14 cellular contexts compared by ENCODE assay signal in genomic region chr2:127134833-127135830, GRCh38. TPM values are rescaled to one million over a fixed set of nuclear protein-coding genes. Genes with fewer than 3 reads are reported as not detected.
DNase-seq lines count a peak whose midpoint lies in the region; ATAC-seq and TF ChIP-seq lines count a peak whose summit lies in the region.
"Had no signal": no experiment of that assay in that cellular context is flagged by ENCODE, and none has a peak within 500 bp of the region (broad histone marks: within the 10 kb centered on the region; RNA-seq: fewer than 3 reads in every experiment).

No MANE protein-coding gene starts in this region.

- no peak overlapping the region for H3K27ac ChIP-seq in MM.1S (ENCODE audit: low read length)
- H3K27ac ChIP-seq in heart right ventricle = peak overlapping the region in 1 of 10 donors; percentile 26
- H3K27ac ChIP-seq in gastrocnemius medialis = peak overlapping the region; percentile 66 to 83 (median 72)

- H3K4me2 ChIP-seq in MM.1S (ENCODE audit: low read depth, low read length) = no peak overlapping the region

- H3K9me3 ChIP-seq in MM.1S (replicated peaks; ENCODE audit: insufficient read depth, low read length) (no peaks in the 10 kb centered on the region; the same call in 1 of the 2 replicates), heart right ventricle (peaks cover 0 to 7% (median 0%) of the 10 kb centered on the region in 11 donors), gastrocnemius medialis (no peaks in the 10 kb centered on the region)

- H3K4me1 ChIP-seq in MM.1S (ENCODE audit: low read length) (no peaks in the 10 kb centered on the region), heart right ventricle (peaks cover 0 to 18% (median 0%) of the 10 kb centered on the region in 9 donors), gastrocnemius medialis (peaks cover 10% of the 10 kb centered on the region in 2 donors)

- DNase-seq in MM.1S (no peak), heart right ventricle (no peak), gastrocnemius medialis (peak; percentile 53 to 69), NCI-H2227 treated with DMSO at 0.1 percent for 48 hours (lab: John Stamatoyannopoulos, UW) (no peak), NCI-H1092 (lab: John Stamatoyannopoulos, UW) (no peak), NCI-H2107 treated with DMSO at 0.1 percent for 48 hours (lab: John Stamatoyannopoulos, UW; ENCODE audit: unreplicated experiment) (no peak)
- DNase-seq: activated CD4-positive, alpha-beta T cell treated with anti-CD3 and anti-CD28 coated beads, Interleukin-2, amount 50 U/mL, for 1 hour; activated naive CD4-positive, alpha-beta T cell treated with anti-CD3 and anti-CD28 coated beads for 36 hours; foreskin fibroblast; KG1; mammary epithelial cell; NCI-H345; T-helper 1 cell had no signal

- H3K9ac ChIP-seq in MM.1S (ENCODE audit: low read length) = no peak overlapping the region

- TF ChIP-seq POLR2A in gastrocnemius medialis (IDR thresholded peaks at IDR 0.05) = no peak

- ATAC-seq in GM19463 (IDR thresholded peaks at IDR 0.05; ENCODE audit: unreplicated experiment) (peak; percentile 70), heart right ventricle (peak in 7 of 8 donors; percentile 30 to 67 (median 48)), gastrocnemius medialis (peak; percentile 94 to 97)

- 73 to 77% methylated on average over 15 of the region's 15 CpGs for WGBS in heart right ventricle, 2 donors

- in situ Hi-C loops in gastrocnemius medialis (cut with MboI; ENCODE audit: low sequenced_read_pairs in 4 of 4) = no loop called here

- no peaks in the 10 kb centered on the region for H4K20me1 ChIP-seq in MM.1S (ENCODE audit: insufficient read depth, low read length)

- 0 out of 2 replicates have a peak overlapping the region, but pooled peaks have one; percentile 35 for H2AFZ ChIP-seq in MM.1S (ENCODE audit: low read length)

- H3K36me3 ChIP-seq in MM.1S (replicated peaks; ENCODE audit: insufficient read depth, low read length) (no peaks in the 10 kb centered on the region), heart right ventricle (no peaks in the 10 kb centered on the region), gastrocnemius medialis (no peaks in the 10 kb centered on the region)

- H3K4me3 ChIP-seq in MM.1S (ENCODE audit: low read length) = no peak overlapping the region
- H3K4me3 ChIP-seq in heart right ventricle = no peak overlapping the region
- H3K4me3 ChIP-seq in gastrocnemius medialis = no peak overlapping the region

- TF ChIP-seq CTCF in MM.1S (IDR thresholded peaks at IDR 0.05; ENCODE audit: low read length) (no peak), heart right ventricle (IDR thresholded peaks at IDR 0.05) (no peak), gastrocnemius medialis (IDR thresholded peaks at IDR 0.05 in 4 of 5, conservative IDR thresholded peaks at IDR 0.05 in 1 of 5) (no peak)

- no peaks in the 10 kb centered on the region for H3K9me2 ChIP-seq in MM.1S (replicated peaks; ENCODE audit: insufficient read depth, low read length)

- H3K79me2 ChIP-seq in MM.1S (ENCODE audit: low read length) = no peaks in the 10 kb centered on the region

- intact Hi-C loops in heart right ventricle (cut with DNase I) = no loop called here
- intact Hi-C loops in gastrocnemius medialis (cut with DNase I; ENCODE audit: low total_unique reads) = no loop called here

- H3F3A ChIP-seq in MM.1S (ENCODE audit: insufficient read depth, low read length) = no peaks in the 10 kb centered on the region

- no peaks in the 10 kb centered on the region for H3K27me3 ChIP-seq in MM.1S (replicated peaks; ENCODE audit: insufficient read depth, low read length)
- H3K27me3 ChIP-seq in heart right ventricle = peaks cover 0 to 6% (median 1%) of the 10 kb centered on the region in 7 donors
- no peaks in the 10 kb centered on the region for H3K27me3 ChIP-seq in gastrocnemius medialis

RNA-seq across cellular contexts. Expression of gene BIN1, which starts 28.2 kb away (rescaled TPM):
- 10 to 100 TPM; 11.9 to 21.7 (median 16.5) TPM for total RNA-seq in heart right ventricle
- 10 to 100 TPM in 1 of 2 donors, 1 to 10 TPM in 1; 8.4 to 10.9 TPM for polyA plus RNA-seq in heart right ventricle
- total RNA-seq in gastrocnemius medialis = 1,000 to 10,000 TPM; 1,150 to 2,167 (median 1,736) TPM

Comparison
In these comparisons a context has a peak if more than half of its experiments do, and no peak if none do; other contexts are left out.
1. DNase-seq: peak in gastrocnemius medialis (2 of 2); none in MM.1S (single experiment), heart right ventricle (0 of 2), NCI-H2227 treated with DMSO at 0.1 percent for 48 hours (single experiment), NCI-H1092 (single experiment) and NCI-H2107 treated with DMSO at 0.1 percent for 48 hours (single experiment).
2. RNA of gene BIN1, which starts 28.2 kb away (total RNA-seq): 1,150 to 2,167 TPM in gastrocnemius medialis; 11.9 to 21.7 TPM in heart right ventricle; every median in the first group is over 10 times any median in the second.
3. Peak in every context shown above with its lines, with median percentiles within 50 percentile points of each other: ATAC-seq.